Comparison of ENCODE assay signal across 18 cellular contexts in genomic region chr1:213032651-213033050, GRCh38.
"Had no signal": no experiment of that assay in that cellular context is flagged by ENCODE, and none has a peak within 500 bp of the region (broad histone marks: within the 10 kb centered on the region; RNA-seq: fewer than 3 reads in every experiment).

No MANE protein-coding gene starts in this region.

- H3K27me3 ChIP-seq: colonic mucosa had no signal

- H3K36me3 ChIP-seq: colonic mucosa, esophagus muscularis mucosa, gastroesophageal sphincter, heart right ventricle, left lung, lower lobe of right lung had no signal

- DNase-seq: colonic mucosa; cortex of kidney; effector CD4-positive, alpha-beta T cell; effector memory CD4-positive, alpha-beta T cell; foreskin keratinocyte; glutamatergic neuron; head of caudate nucleus; heart right ventricle; hippocampal formation; left cardiac atrium; left lung; left ventricle myocardium superior; lower lobe of right lung; mesenchymal stem cell; mucosa of descending colon; naive B cell had no signal

- H3K27ac ChIP-seq: colonic mucosa, esophagus muscularis mucosa, foreskin keratinocyte, gastroesophageal sphincter, heart right ventricle, left lung, lower lobe of right lung had no signal

- H3K4me3 ChIP-seq: colonic mucosa, esophagus muscularis mucosa, gastroesophageal sphincter, heart right ventricle, left lung, lower lobe of right lung, mucosa of descending colon had no signal

- H3K4me1 ChIP-seq: colonic mucosa, esophagus muscularis mucosa, foreskin keratinocyte, gastroesophageal sphincter, heart right ventricle, left lung, lower lobe of right lung had no signal

- H3K9me3 ChIP-seq: colonic mucosa, esophagus muscularis mucosa, gastroesophageal sphincter, heart right ventricle, left lung, lower lobe of right lung, mucosa of descending colon had no signal
